ENCODE assay signal across 8 cellular contexts in genomic region chr4:112144546-112145325, GRCh38. TPM values are rescaled to one million over a fixed set of nuclear protein-coding genes. Genes with fewer than 3 reads are reported as not detected.
DNase-seq lines count a peak whose midpoint lies in the region; ATAC-seq and TF ChIP-seq lines count a peak whose summit lies in the region.

No MANE protein-coding gene starts in this region.

- no peaks in the 10 kb centered on the region for H3K9me3 Mint-ChIP-seq in Caco-2 (ENCODE audit: unreplicated experiment)

- peak; percentile 20 for ATAC-seq in Panc1
- no peak for ATAC-seq in GM19351 (IDR thresholded peaks at IDR 0.05; ENCODE audit: unreplicated experiment)

- H3K4me3 Mint-ChIP-seq in Caco-2 (ENCODE audit: unreplicated experiment) = peak overlapping the region; percentile 82

- WGBS in esophagus muscularis mucosa = 59% methylated on average over 20 of the region's 20 CpGs

- no peaks in the 10 kb centered on the region for H3K9me3 ChIP-seq in Caco-2
- H3K9me3 ChIP-seq in Panc1 (ENCODE audit: control insufficient read depth, insufficient read depth, low read depth, low read length) = no peaks in the 10 kb centered on the region
- no peaks in the 10 kb centered on the region for H3K9me3 ChIP-seq in esophagus muscularis mucosa

- POLR2A ChIA-PET in Caco-2 (lab: Charles Lee) = no interaction called here
- POLR2A ChIA-PET in Panc1 (lab: Charles Lee) = no interaction called here

- no peak for TF ChIP-seq EP300 in esophagus muscularis mucosa (IDR thresholded peaks at IDR 0.05)

- H3K36me3 ChIP-seq in Caco-2 (ENCODE audit: control insufficient read depth, insufficient read depth, low read length) = no peaks in the 10 kb centered on the region
- H3K36me3 ChIP-seq in Panc1 (ENCODE audit: control insufficient read depth, insufficient read depth, low read length) = no peaks in the 10 kb centered on the region
- no peaks in the 10 kb centered on the region for H3K36me3 ChIP-seq in esophagus muscularis mucosa

- DNase-seq in Caco-2 = no peak
- peak; percentile 28 for DNase-seq in Panc1 (ENCODE audit: low read depth, low spot score)
- no peak for DNase-seq in esophagus muscularis mucosa (ENCODE audit: extremely low spot score)
- peak; percentile 83 for DNase-seq in pons (ENCODE audit: low spot score)
- no peak for DNase-seq in erythroblast (lab: John Stamatoyannopoulos, UW)
- no peak for DNase-seq in effector CD8-positive, alpha-beta T cell (lab: John Stamatoyannopoulos, UW)
- no peak for DNase-seq in GM19240 (ENCODE audit: insufficient read length, low spot score)

- H3K4me1 ChIP-seq in Caco-2 (no peaks in the 10 kb centered on the region; the same call in 1 of the 2 replicates), Panc1 (ENCODE audit: control insufficient read depth, insufficient read depth, low read length) (no peaks in the 10 kb centered on the region), esophagus muscularis mucosa (peaks cover 17 to 28% (median 20%) of the 10 kb centered on the region in 4 donors)

- intact Hi-C loops in Caco-2 (cut with micrococcal nuclease; ENCODE audit: unreplicated experiment) = loop anchor here (1.0 kb wide), 2 partner anchors 31 to 44 kb away; no protein-coding TSS in a partner anchor
- intact Hi-C loops in Panc1 (cut with micrococcal nuclease; ENCODE audit: unreplicated experiment) = no loop called here
- intact Hi-C loops in esophagus muscularis mucosa (cut with DNase I) = loop anchor here (2.0 to 5.0 kb wide), 2 partner anchors 42 to 90 kb away; no protein-coding TSS in a partner anchor

- H3K4me3 ChIP-seq in Caco-2 (ENCODE audit: low read depth, low read length) (peak overlapping the region; percentile 72), Panc1 (ENCODE audit: low read depth in 2 of 2, low read length in 2 of 2) (peak overlapping the region; percentile 64 to 69), esophagus muscularis mucosa (peak overlapping the region; percentile 72 to 92 (median 89))

- H3K27me3 Mint-ChIP-seq in Caco-2 (ENCODE audit: insufficient read depth, unreplicated experiment) = no peaks in the 10 kb centered on the region

- no peak overlapping the region for H3K27ac Mint-ChIP-seq in Caco-2 (ENCODE audit: unreplicated experiment)

- no TSS peak for BruUV-seq in Caco-2 (replicated peaks; lab: Mats Ljungman, UMichigan)
- BruUV-seq in Panc1 (replicated peaks; lab: Mats Ljungman, UMichigan) = no TSS peak

- in situ Hi-C loops in Panc1 (cut with HindIII; ENCODE audit: low pct_unique_long_range_greater_than_20kb, low sequenced_read_pairs) = no loop called here

- TF ChIP-seq POLR2A in esophagus muscularis mucosa (IDR thresholded peaks at IDR 0.05; ENCODE audit: low read depth) (no peak), erythroblast (IDR thresholded peaks at IDR 0.05; ENCODE audit: low read length) (no peak)

- H3K27me3 ChIP-seq in Caco-2 (replicated peaks; ENCODE audit: control insufficient read depth, insufficient read depth, low read length) (no peaks in the 10 kb centered on the region), Panc1 (ENCODE audit: control insufficient read depth, insufficient read depth, low read length) (no peaks in the 10 kb centered on the region), esophagus muscularis mucosa (no peaks in the 10 kb centered on the region)

- TF ChIP-seq CTCF in Caco-2 (IDR thresholded peaks at IDR 0.05; ENCODE audit: insufficient read depth in 1 of 2, low read depth in 1 of 2, low read length in 1 of 2, severe bottlenecking in 1 of 2, unreplicated experiment in 1 of 2) (no peak), Panc1 (IDR thresholded peaks at IDR 0.05) (no peak), esophagus muscularis mucosa (IDR thresholded peaks at IDR 0.05) (no peak)

- H3K36me3 Mint-ChIP-seq in Caco-2 (ENCODE audit: insufficient read depth, unreplicated experiment) = no peaks in the 10 kb centered on the region

- H3K27ac ChIP-seq in Panc1 (ENCODE audit: low read length) (0 out of 2 replicates have a peak overlapping the region, but pooled peaks have one; percentile 59), esophagus muscularis mucosa (replicated peaks in 1 of 4) (peak overlapping the region; percentile 92 to 97 (median 94))

- H3K4me1 Mint-ChIP-seq in Caco-2 (ENCODE audit: low read depth, unreplicated experiment) = peaks cover 18% of the 10 kb centered on the region

- CTCF ChIA-PET in Caco-2 (lab: Charles Lee) (no interaction called here), Panc1 (lab: Charles Lee) (no interaction called here)

RNA-seq across cellular contexts. Expression of gene FAM241A, which starts 0.5 kb away (rescaled TPM):
- total RNA-seq in Caco-2 (2022) (1.0 and 1.1 TPM in 2 replicates), Panc1 (2021; ENCODE audit: unreplicated experiment) (0.90 TPM), esophagus muscularis mucosa (1 to 10 TPM; 5.0 to 7.5 (median 5.2) TPM)
- polyA plus RNA-seq in Panc1 (2012; ENCODE audit: insufficient read length) = 0.47 TPM

Comparison
In these comparisons a context has a peak if more than half of its experiments do, and no peak if none do; other contexts are left out.
1. DNase-seq: peak in Panc1 (single experiment) and pons (single experiment); none in Caco-2 (0 of 2), esophagus muscularis mucosa (single experiment), erythroblast (0 of 2), effector CD8-positive, alpha-beta T cell (single experiment) and GM19240 (single experiment).
2. Peak in every context shown above with its lines, with median percentiles within 50 percentile points of each other: H3K4me3 ChIP-seq.